In genomic region chr5:104573979-104574709, GRCh38 we compare ENCODE assay signal across 27 cellular contexts.
A peak's percentile ranks its signal among the peaks of the same experiment; 100 is the strongest.
DNase-seq lines count a peak whose midpoint lies in the region; ATAC-seq and TF ChIP-seq lines count a peak whose summit lies in the region.
"Had no signal": no experiment of that assay in that cellular context is flagged by ENCODE, and none has a peak within 500 bp of the region (broad histone marks: within the 10 kb centered on the region; RNA-seq: fewer than 3 reads in every experiment).

No MANE protein-coding gene starts in this region.

- intact Hi-C loops in CD4-positive, alpha-beta memory T cell (cut with micrococcal nuclease): no loop called here
- intact Hi-C loops in left cardiac atrium (cut with DNase I): no loop called here

- no peak overlapping the region for H3K4me3 Mint-ChIP-seq in CD4-positive, alpha-beta memory T cell
- H3K4me3 Mint-ChIP-seq: activated CD4-positive, alpha-beta T cell treated with anti-CD3 and anti-CD28 coated beads for 36 hours; activated CD8-positive, alpha-beta T cell treated with anti-CD3 and anti-CD28 coated beads for 36 hours; memory B cell had no signal

- no peaks in the 10 kb centered on the region for H3K4me1 Mint-ChIP-seq in CD4-positive, alpha-beta memory T cell
- H3K4me1 Mint-ChIP-seq: activated CD4-positive, alpha-beta T cell treated with anti-CD3 and anti-CD28 coated beads for 36 hours; memory B cell had no signal

- TF ChIP-seq CTCF in Peyer's patch (IDR thresholded peaks at IDR 0.05): no peak

- H3K9me3 Mint-ChIP-seq in CD4-positive, alpha-beta memory T cell: peaks cover 0 to 15% (median 7%) of the 10 kb centered on the region in 8 donors

- no peak overlapping the region for H3K27ac ChIP-seq in CD4-positive, alpha-beta memory T cell (ENCODE audit: low read depth, low read length)
- no peak overlapping the region for H3K27ac ChIP-seq in Peyer's patch
- H3K27ac ChIP-seq: BLaER1, body of pancreas, neutrophil, transverse colon, VCaP had no signal

- no peak for TF ChIP-seq POLR2A in Peyer's patch (IDR thresholded peaks at IDR 0.05)

- H3K9me3 ChIP-seq in CD4-positive, alpha-beta memory T cell (ENCODE audit: control insufficient read depth in 1 of 2, low read length in 2 of 2): no peaks in the 10 kb centered on the region
- no peaks in the 10 kb centered on the region for H3K9me3 ChIP-seq in Peyer's patch
- H3K9me3 ChIP-seq: BLaER1, body of pancreas, HAP-1, neutrophil, transverse colon had no signal

- ATAC-seq in left cardiac atrium: no peak
- ATAC-seq: activated CD4-positive, alpha-beta T cell treated with anti-CD3 and anti-CD28 coated beads for 36 hours; activated CD8-positive, alpha-beta T cell treated with anti-CD3 and anti-CD28 coated beads for 36 hours; body of pancreas had no signal

- H3K36me3 Mint-ChIP-seq in CD4-positive, alpha-beta memory T cell: no peaks in the 10 kb centered on the region
- H3K36me3 Mint-ChIP-seq: memory B cell had no signal

- no peak overlapping the region for H3K27ac Mint-ChIP-seq in CD4-positive, alpha-beta memory T cell
- H3K27ac Mint-ChIP-seq: activated CD4-positive, alpha-beta T cell treated with anti-CD3 and anti-CD28 coated beads for 36 hours; activated CD8-positive, alpha-beta T cell treated with anti-CD3 and anti-CD28 coated beads for 36 hours; memory B cell; progenitor cell of endocrine pancreas had no signal

- H3K4me3 ChIP-seq in CD4-positive, alpha-beta memory T cell (ENCODE audit: low read length in 2 of 2): no peak overlapping the region
- H3K4me3 ChIP-seq in Peyer's patch: no peak overlapping the region
- H3K4me3 ChIP-seq: BLaER1, body of pancreas, HAP-1, transverse colon had no signal

- H3K4me1 ChIP-seq in CD4-positive, alpha-beta memory T cell (ENCODE audit: insufficient read depth, low read length): no peaks in the 10 kb centered on the region
- no peaks in the 10 kb centered on the region for H3K4me1 ChIP-seq in Peyer's patch
- H3K4me1 ChIP-seq: BLaER1, body of pancreas, HAP-1, transverse colon had no signal

- POLR2A ChIA-PET in CD4-positive, alpha-beta memory T cell (lab: Charles Lee; ENCODE audit: partially characterized antibody): no interaction called here

- no peaks in the 10 kb centered on the region for H3K27me3 Mint-ChIP-seq in CD4-positive, alpha-beta memory T cell
- H3K27me3 Mint-ChIP-seq: activated CD4-positive, alpha-beta T cell treated with anti-CD3 and anti-CD28 coated beads for 36 hours; activated CD8-positive, alpha-beta T cell treated with anti-CD3 and anti-CD28 coated beads for 36 hours; memory B cell; progenitor cell of endocrine pancreas had no signal

- peak; percentile 61 for DNase-seq in Ammon's horn (ENCODE audit: low spot score)
- peak; percentile 70 for DNase-seq in NCI-H1436 (lab: John Stamatoyannopoulos, UW)
- peak; percentile 23 for DNase-seq in cerebellar cortex (ENCODE audit: low spot score)
- DNase-seq in middle frontal gyrus (ENCODE audit: extremely low spot score, low spot score): peak; percentile 7
- DNase-seq in CD4-positive, alpha-beta memory T cell: no peak
- DNase-seq in left cardiac atrium: no peak
- no peak for DNase-seq in Peyer's patch
- DNase-seq: activated CD4-positive, alpha-beta T cell treated with anti-CD3 and anti-CD28 coated beads for 36 hours; activated CD8-positive, alpha-beta memory T cell treated with anti-CD3 and anti-CD28 coated beads, Interleukin-2, amount 50 U/mL, for 48 hours; activated CD8-positive, alpha-beta T cell treated with anti-CD3 and anti-CD28 coated beads for 36 hours; activated naive CD4-positive, alpha-beta T cell treated with anti-CD3 and anti-CD28 coated beads, Interleukin-2, amount 50 U/mL, for 16 hours; body of pancreas; COR-L47; MV-4-11; NCI-H1694; NCI-H510A treated with DMSO at 0.1 percent for 48 hours; SHP77 treated with DMSO at 0.1 percent for 48 hours; stimulated activated CD4-positive, alpha-beta T cell treated with anti-CD3 and anti-CD28 coated beads, Interleukin-4, amount 100 ng/mL, for 1 hour; SW 1271; T-helper 9 cell; transverse colon had no signal

- no peaks in the 10 kb centered on the region for H3K27me3 ChIP-seq in CD4-positive, alpha-beta memory T cell (ENCODE audit: insufficient read depth, low read length)
- H3K27me3 ChIP-seq in Peyer's patch: no peaks in the 10 kb centered on the region
- H3K27me3 ChIP-seq: BLaER1, body of pancreas, neutrophil, transverse colon had no signal

- no peaks in the 10 kb centered on the region for H3K36me3 ChIP-seq in CD4-positive, alpha-beta memory T cell (ENCODE audit: insufficient read depth, low read length)
- H3K36me3 ChIP-seq in Peyer's patch: no peaks in the 10 kb centered on the region
- H3K36me3 ChIP-seq: BLaER1, HAP-1, neutrophil, transverse colon had no signal

- CTCF ChIA-PET in CD4-positive, alpha-beta memory T cell (lab: Charles Lee; ENCODE audit: partially characterized antibody): no interaction called here

Comparison
In these comparisons a context has a peak if more than half of its experiments do, and no peak if none do; other contexts are left out.
1. DNase-seq: peak in Ammon's horn (single experiment), NCI-H1436 (single experiment), cerebellar cortex (single experiment) and middle frontal gyrus (single experiment); none in CD4-positive, alpha-beta memory T cell (0 of 5), left cardiac atrium (single experiment) and Peyer's patch (0 of 3).